9 cellular contexts compared by ENCODE assay signal in genomic region chr6:14283600-14284235, GRCh38.
DNase-seq lines count a peak whose midpoint lies in the region; ATAC-seq and TF ChIP-seq lines count a peak whose summit lies in the region.
"Had no signal": no experiment of that assay in that cellular context is flagged by ENCODE, and none has a peak within 500 bp of the region (broad histone marks: within the 10 kb centered on the region; RNA-seq: fewer than 3 reads in every experiment).

No MANE protein-coding gene starts in this region.

- no peak overlapping the region for H3K27ac ChIP-seq in prostate gland

- peaks cover 1% of the 10 kb centered on the region for H3K36me3 Mint-ChIP-seq in activated naive CD4-positive, alpha-beta T cell treated with anti-CD3 and anti-CD28 coated beads, Interleukin-2, amount 50 U/mL, for 24 hours
- peaks cover 22 to 52% of the 10 kb centered on the region in 2 donors for H3K36me3 Mint-ChIP-seq in stimulated activated naive B cell treated with anti-CD40 and anti-IgM and Interleukin-4, amounts not matched to agents 10 μg/mL and 1 μg/mL and 100 μg/mL, for 72 hours
- no peaks in the 10 kb centered on the region for H3K36me3 Mint-ChIP-seq in activated T-helper 1 cell treated with anti-CD3 and anti-CD28 coated beads, Interleukin-12 subunit alpha, Interleukin-12 subunit beta, Interleukin-2, Interleukin-4 antibody, amounts not matched to agents 30 ng/mL and 10 ng/mL and 1 ng/mL, durations not matched to agents 14 hours and 24 hours and 36 hours (ENCODE audit: low read depth)

- no peaks in the 10 kb centered on the region for H3K27me3 Mint-ChIP-seq in activated naive CD4-positive, alpha-beta T cell treated with anti-CD3 and anti-CD28 coated beads, Interleukin-2, amount 50 U/mL, for 24 hours
- H3K27me3 Mint-ChIP-seq in stimulated activated naive B cell treated with anti-CD40 and anti-IgM and Interleukin-4, amounts not matched to agents 10 μg/mL and 1 μg/mL and 100 μg/mL, for 72 hours = no peaks in the 10 kb centered on the region
- no peaks in the 10 kb centered on the region for H3K27me3 Mint-ChIP-seq in activated T-helper 1 cell treated with anti-CD3 and anti-CD28 coated beads, Interleukin-12 subunit alpha, Interleukin-12 subunit beta, Interleukin-2, Interleukin-4 antibody, amounts not matched to agents 30 ng/mL and 10 ng/mL and 1 ng/mL, durations not matched to agents 14 hours and 24 hours and 36 hours (ENCODE audit: insufficient read depth)

- ATAC-seq in stimulated activated naive B cell treated with anti-CD40 and anti-IgM and Interleukin-4, amounts not matched to agents 10 μg/mL and 1 μg/mL and 100 μg/mL, for 72 hours (replicated peaks) = no peak

- no peak for DNase-seq in activated naive CD4-positive, alpha-beta T cell treated with anti-CD3 and anti-CD28 coated beads, Interleukin-2, amount 50 U/mL, for 16 hours
- DNase-seq in NCI-H82 treated with DMSO at 0.1 percent for 48 hours (lab: John Stamatoyannopoulos, UW; ENCODE audit: unreplicated experiment) (peak; percentile 48), fibroblast of villous mesenchyme (ENCODE audit: low read depth) (peak; percentile 3), DMS79 treated with DMSO at 0.1 percent for 48 hours (lab: John Stamatoyannopoulos, UW) (no peak), prostate gland (ENCODE audit: low spot score) (no peak)
- DNase-seq in stimulated activated naive B cell treated with anti-CD40 and anti-IgM and Interleukin-4, amounts not matched to agents 10 μg/mL and 1 μg/mL and 100 μg/mL, for 72 hours = no peak
- no peak for DNase-seq in activated T-helper 1 cell treated with anti-CD3 and anti-CD28 coated beads, Interleukin-12 subunit alpha, Interleukin-12 subunit beta, Interleukin-2, Interleukin-4 antibody, amounts not matched to agents 30 ng/mL and 10 ng/mL and 1 ng/mL, durations not matched to agents 14 hours and 24 hours and 36 hours (ENCODE audit: low spot score)

- H3K27ac Mint-ChIP-seq in activated naive CD4-positive, alpha-beta T cell treated with anti-CD3 and anti-CD28 coated beads, Interleukin-2, amount 50 U/mL, for 24 hours = peak overlapping the region; percentile 36
- peak overlapping the region; percentile 52 for H3K27ac Mint-ChIP-seq in stimulated activated naive B cell treated with anti-CD40 and anti-IgM and Interleukin-4, amounts not matched to agents 10 μg/mL and 1 μg/mL and 100 μg/mL, for 72 hours
- no peak overlapping the region for H3K27ac Mint-ChIP-seq in activated T-helper 1 cell treated with anti-CD3 and anti-CD28 coated beads, Interleukin-12 subunit alpha, Interleukin-12 subunit beta, Interleukin-2, Interleukin-4 antibody, amounts not matched to agents 30 ng/mL and 10 ng/mL and 1 ng/mL, durations not matched to agents 14 hours and 24 hours and 36 hours

- intact Hi-C loops in activated T-helper 1 cell treated with anti-CD3 and anti-CD28 coated beads, Interleukin-12 subunit alpha, Interleukin-12 subunit beta, Interleukin-2, Interleukin-4 antibody, amounts not matched to agents 30 ng/mL and 10 ng/mL and 1 ng/mL, durations not matched to agents 14 hours and 24 hours and 36 hours (cut with micrococcal nuclease) = no loop called here
- intact Hi-C loops in prostate gland (cut with DNase I) = no loop called here

- peaks cover 13% of the 10 kb centered on the region for H3K4me1 Mint-ChIP-seq in activated naive CD4-positive, alpha-beta T cell treated with anti-CD3 and anti-CD28 coated beads, Interleukin-2, amount 50 U/mL, for 24 hours
- peaks cover 11 to 32% of the 10 kb centered on the region in 2 donors for H3K4me1 Mint-ChIP-seq in stimulated activated naive B cell treated with anti-CD40 and anti-IgM and Interleukin-4, amounts not matched to agents 10 μg/mL and 1 μg/mL and 100 μg/mL, for 72 hours
- no peaks in the 10 kb centered on the region for H3K4me1 Mint-ChIP-seq in activated T-helper 1 cell treated with anti-CD3 and anti-CD28 coated beads, Interleukin-12 subunit alpha, Interleukin-12 subunit beta, Interleukin-2, Interleukin-4 antibody, amounts not matched to agents 30 ng/mL and 10 ng/mL and 1 ng/mL, durations not matched to agents 14 hours and 24 hours and 36 hours (ENCODE audit: low read depth)

- H3K4me1 ChIP-seq in prostate gland (replicated peaks) = no peaks in the 10 kb centered on the region

- H3K27me3 ChIP-seq in prostate gland (replicated peaks; ENCODE audit: insufficient read depth) = no peaks in the 10 kb centered on the region

- H3K4me3 Mint-ChIP-seq in activated naive CD4-positive, alpha-beta T cell treated with anti-CD3 and anti-CD28 coated beads, Interleukin-2, amount 50 U/mL, for 24 hours = no peak overlapping the region
- H3K4me3 Mint-ChIP-seq in stimulated activated naive B cell treated with anti-CD40 and anti-IgM and Interleukin-4, amounts not matched to agents 10 μg/mL and 1 μg/mL and 100 μg/mL, for 72 hours = no peak overlapping the region
- no peak overlapping the region for H3K4me3 Mint-ChIP-seq in activated T-helper 1 cell treated with anti-CD3 and anti-CD28 coated beads, Interleukin-12 subunit alpha, Interleukin-12 subunit beta, Interleukin-2, Interleukin-4 antibody, amounts not matched to agents 30 ng/mL and 10 ng/mL and 1 ng/mL, durations not matched to agents 14 hours and 24 hours and 36 hours

- peak; percentile 6 for TF ChIP-seq CTCF in fibroblast of villous mesenchyme (IDR thresholded peaks at IDR 0.05; ENCODE audit: insufficient read depth, low read depth, low read length)
- TF ChIP-seq CTCF in prostate gland (IDR thresholded peaks at IDR 0.05) = no peak

- H3K4me3 ChIP-seq in fibroblast of villous mesenchyme (ENCODE audit: low read depth, low read length) = no peak overlapping the region
- no peak overlapping the region for H3K4me3 ChIP-seq in prostate gland
- H3K4me3 ChIP-seq: thoracic aorta had no signal

- TF ChIP-seq POLR2A in prostate gland (IDR thresholded peaks at IDR 0.05) = no peak

- no peaks in the 10 kb centered on the region for H3K9me3 ChIP-seq in prostate gland
- H3K9me3 ChIP-seq: thoracic aorta had no signal

- WGBS in prostate gland = 93% methylated on average over 12 of the region's 12 CpGs

- no peaks in the 10 kb centered on the region for H3K36me3 ChIP-seq in prostate gland
- H3K36me3 ChIP-seq: thoracic aorta had no signal

- no peaks in the 10 kb centered on the region for H3K9me3 Mint-ChIP-seq in activated naive CD4-positive, alpha-beta T cell treated with anti-CD3 and anti-CD28 coated beads, Interleukin-2, amount 50 U/mL, for 24 hours
- peaks cover 0 to 5% of the 10 kb centered on the region in 2 donors for H3K9me3 Mint-ChIP-seq in stimulated activated naive B cell treated with anti-CD40 and anti-IgM and Interleukin-4, amounts not matched to agents 10 μg/mL and 1 μg/mL and 100 μg/mL, for 72 hours
- peaks cover 8% of the 10 kb centered on the region for H3K9me3 Mint-ChIP-seq in activated T-helper 1 cell treated with anti-CD3 and anti-CD28 coated beads, Interleukin-12 subunit alpha, Interleukin-12 subunit beta, Interleukin-2, Interleukin-4 antibody, amounts not matched to agents 30 ng/mL and 10 ng/mL and 1 ng/mL, durations not matched to agents 14 hours and 24 hours and 36 hours

Comparison
In these comparisons a context has a peak if more than half of its experiments do, and no peak if none do; other contexts are left out.
1. DNase-seq: peak in NCI-H82 treated with DMSO at 0.1 percent for 48 hours (single experiment) and fibroblast of villous mesenchyme (single experiment); none in activated naive CD4-positive, alpha-beta T cell treated with anti-CD3 and anti-CD28 coated beads, Interleukin-2, amount 50 U/mL, for 16 hours (single experiment), stimulated activated naive B cell treated with anti-CD40 and anti-IgM and Interleukin-4, amounts not matched to agents 10 μg/mL and 1 μg/mL and 100 μg/mL, for 72 hours (single experiment), activated T-helper 1 cell treated with anti-CD3 and anti-CD28 coated beads, Interleukin-12 subunit alpha, Interleukin-12 subunit beta, Interleukin-2, Interleukin-4 antibody, amounts not matched to agents 30 ng/mL and 10 ng/mL and 1 ng/mL, durations not matched to agents 14 hours and 24 hours and 36 hours (single experiment), DMS79 treated with DMSO at 0.1 percent for 48 hours (single experiment) and prostate gland (single experiment).